Comparison of ENCODE assay signal across 22 cellular contexts in the genomic region with DNA sequence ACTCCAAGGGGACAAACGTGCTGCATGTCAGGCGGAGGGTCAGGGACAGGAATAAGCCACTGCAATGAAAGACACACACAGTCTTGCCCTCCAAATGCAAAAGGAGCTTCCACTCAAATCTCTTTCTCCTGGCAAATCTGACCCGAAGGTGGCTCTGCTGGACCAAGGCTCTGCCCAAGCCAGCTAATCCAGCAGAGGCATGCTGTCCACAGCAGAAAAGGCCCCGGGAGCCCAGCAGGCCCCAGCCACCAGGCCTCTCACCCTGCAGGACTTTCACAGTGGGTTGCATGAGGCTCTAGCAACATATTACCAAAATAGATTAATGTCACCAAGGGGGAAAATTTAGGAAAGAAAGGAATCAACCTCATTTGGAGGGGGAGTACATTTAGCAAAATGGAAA.
"Had no signal": no experiment of that assay in that cellular context is flagged by ENCODE, and none has a peak within 500 bp of the region (broad histone marks: within the 10 kb centered on the region; RNA-seq: fewer than 3 reads in every experiment).

No MANE protein-coding gene starts in this region.

- H3K9me3 ChIP-seq: colonic mucosa, esophagus squamous epithelium, gastrocnemius medialis, heart right ventricle, left lung, lower lobe of right lung had no signal

- H3K27ac ChIP-seq: colonic mucosa, epithelial cell of prostate, esophagus squamous epithelium, gastrocnemius medialis, heart right ventricle, left lung, lower lobe of right lung had no signal

- DNase-seq: colonic mucosa; cortex of kidney; effector CD8-positive, alpha-beta T cell; effector memory CD8-positive, alpha-beta T cell; endodermal cell; erythroblast; esophagus squamous epithelium; foreskin fibroblast; foreskin melanocyte; gastrocnemius medialis; glutamatergic neuron; heart right ventricle; hippocampal formation; left cardiac atrium; left lung; left ventricle myocardium superior; lower lobe of right lung; mesenchymal stem cell; midbrain had no signal

- ATAC-seq: effector memory CD8-positive, alpha-beta T cell; esophagus mucosa; gastrocnemius medialis; heart right ventricle; left cardiac atrium; left lung; left ventricle myocardium superior; lower lobe of right lung had no signal

- H3K4me3 ChIP-seq: colonic mucosa, esophagus squamous epithelium, gastrocnemius medialis, heart right ventricle, left lung, lower lobe of right lung had no signal

- H3K4me1 ChIP-seq: colonic mucosa, gastrocnemius medialis, left lung, lower lobe of right lung had no signal

- H3K27me3 ChIP-seq: colonic mucosa, esophagus squamous epithelium, gastrocnemius medialis, left lung had no signal

- H3K27ac Mint-ChIP-seq: dendritic cell treated with granulocyte-macrophage colony-stimulating factor and Interleukin-4, amounts not matched to agents 40 ng/mL and 50 ng/mL, for 4 days; effector memory CD8-positive, alpha-beta T cell; endodermal cell had no signal

- H3K4me3 Mint-ChIP-seq: dendritic cell treated with granulocyte-macrophage colony-stimulating factor and Interleukin-4, amounts not matched to agents 40 ng/mL and 50 ng/mL, for 4 days; effector memory CD8-positive, alpha-beta T cell; endodermal cell had no signal

- H3K36me3 ChIP-seq: colonic mucosa, esophagus squamous epithelium, gastrocnemius medialis, heart right ventricle, left lung, lower lobe of right lung had no signal

- H3K9me3 Mint-ChIP-seq: dendritic cell treated with granulocyte-macrophage colony-stimulating factor and Interleukin-4, amounts not matched to agents 40 ng/mL and 50 ng/mL, for 4 days; effector memory CD8-positive, alpha-beta T cell had no signal
